ENCODE assay signal across 9 cellular contexts in the genomic region with DNA sequence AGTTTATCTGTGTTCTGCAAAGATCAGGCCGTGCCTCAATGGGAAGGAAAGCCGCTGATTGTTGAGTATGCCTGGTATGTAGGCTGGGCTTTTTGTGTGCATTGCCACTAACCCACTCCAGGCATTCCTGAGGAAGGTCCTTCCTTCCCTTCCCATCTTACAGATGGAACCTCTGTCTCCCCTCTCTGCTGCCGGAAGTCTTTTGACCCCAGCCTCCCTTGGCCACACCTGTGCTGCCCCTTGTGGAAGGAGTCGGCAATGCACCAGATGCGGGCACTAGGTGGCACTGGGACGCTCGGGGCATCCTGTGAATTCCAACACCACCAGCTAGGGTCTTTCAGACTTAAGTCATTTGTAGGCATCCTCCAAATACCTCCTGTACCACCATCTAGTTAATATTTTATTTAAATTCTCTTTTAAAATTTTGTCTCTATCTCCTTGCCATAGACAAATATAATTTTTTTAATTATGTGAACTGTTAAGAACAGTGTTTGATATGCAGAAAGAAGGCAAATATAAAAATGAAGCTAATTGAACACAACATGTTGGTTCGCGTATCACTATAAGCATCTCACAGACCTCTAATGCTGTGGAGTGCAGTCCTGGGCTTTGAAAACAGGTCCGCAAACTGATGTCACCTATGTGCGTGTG.
A peak's percentile ranks its signal among the peaks of the same experiment; 100 is the strongest.
DNase-seq lines count a peak whose midpoint lies in the region; ATAC-seq and TF ChIP-seq lines count a peak whose summit lies in the region.
"Had no signal": no experiment of that assay in that cellular context is flagged by ENCODE, and none has a peak within 500 bp of the region (broad histone marks: within the 10 kb centered on the region; RNA-seq: fewer than 3 reads in every experiment).

No MANE protein-coding gene starts in this region.

- DNase-seq in Daoy (ENCODE audit: low read depth) (peak; percentile 57), NAMALWA (ENCODE audit: low spot score) (peak; percentile 72), retinal pigment epithelial cell (ENCODE audit: low read depth) (no peak), hepatic stellate cell (ENCODE audit: low spot score) (no peak), NCI-H146 treated with DMSO at 0.1 percent for 48 hours (lab: John Stamatoyannopoulos, UW; ENCODE audit: unreplicated experiment) (no peak)
- DNase-seq in activated CD8-positive, alpha-beta memory T cell treated with anti-CD3 and anti-CD28 coated beads for 24 hours, result peak; percentile 86

- TF ChIP-seq CTCF in retinal pigment epithelial cell (conservative IDR thresholded peaks at IDR 0.05; ENCODE audit: low read depth, low read length), result peak; percentile 95

- peak; percentile 43 for ATAC-seq in esophagus mucosa
- no peak for ATAC-seq in GM18511 (IDR thresholded peaks at IDR 0.05; ENCODE audit: unreplicated experiment)

- H3K4me3 ChIP-seq in retinal pigment epithelial cell (ENCODE audit: low read length), result no peak overlapping the region
- H3K4me3 ChIP-seq: skin epidermis had no signal

Comparison
In these comparisons a context has a peak if more than half of its experiments do, and no peak if none do; other contexts are left out.
1. DNase-seq: peak in Daoy (single experiment), NAMALWA (single experiment) and activated CD8-positive, alpha-beta memory T cell treated with anti-CD3 and anti-CD28 coated beads for 24 hours (single experiment); none in retinal pigment epithelial cell (single experiment), hepatic stellate cell (single experiment) and NCI-H146 treated with DMSO at 0.1 percent for 48 hours (single experiment).